2 cellular contexts compared by ENCODE assay signal in the genomic region with DNA sequence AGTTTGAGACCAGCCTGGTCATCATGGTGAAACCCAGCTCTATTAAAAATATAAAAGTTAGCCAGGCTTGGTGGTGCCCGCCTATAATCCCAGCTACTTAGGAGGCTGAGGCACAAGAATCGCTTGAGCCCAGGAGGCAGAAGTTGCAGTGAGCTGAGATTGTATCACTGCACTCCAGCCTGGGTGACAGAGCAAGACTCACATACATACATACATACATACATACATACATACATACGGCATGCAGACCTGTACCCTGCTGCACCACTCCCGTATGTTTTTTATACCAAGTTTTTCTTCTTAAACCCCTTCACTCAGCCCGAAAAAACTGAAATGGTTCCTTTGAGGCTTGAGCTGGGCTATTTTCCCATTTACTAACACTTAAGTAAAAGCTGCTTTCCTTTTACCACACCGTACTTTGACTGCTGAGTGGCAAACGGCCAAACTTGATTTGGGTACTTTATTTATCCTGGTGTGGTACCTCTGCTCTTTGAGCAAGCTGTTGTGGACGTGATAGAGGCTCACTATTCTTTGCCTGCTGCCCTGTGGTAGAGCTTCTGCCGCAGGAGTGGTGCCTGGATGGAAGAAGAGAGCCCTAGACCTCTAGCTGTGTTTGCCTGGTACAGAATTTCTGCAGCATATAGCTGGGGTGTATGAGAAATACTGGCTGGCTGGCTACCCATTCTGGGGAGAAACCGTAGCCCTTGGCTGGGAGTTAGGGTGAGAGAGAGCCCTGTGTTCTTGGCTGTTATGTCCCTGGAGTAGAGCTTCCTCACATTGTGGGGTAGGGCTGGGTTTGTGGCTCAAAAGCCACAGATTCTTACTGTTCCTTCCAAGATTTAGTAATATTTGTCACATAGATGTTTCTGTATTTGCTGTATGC.
TF ChIP-seq lines count a peak whose summit lies in the region.

No MANE protein-coding gene starts in this region.

TF ChIP-seq in GM23338, 12 proteins besides CTCF, POLR2A, EP300 and RAD21 (continues in another document):
- TF ChIP-seq, protein P1, sequence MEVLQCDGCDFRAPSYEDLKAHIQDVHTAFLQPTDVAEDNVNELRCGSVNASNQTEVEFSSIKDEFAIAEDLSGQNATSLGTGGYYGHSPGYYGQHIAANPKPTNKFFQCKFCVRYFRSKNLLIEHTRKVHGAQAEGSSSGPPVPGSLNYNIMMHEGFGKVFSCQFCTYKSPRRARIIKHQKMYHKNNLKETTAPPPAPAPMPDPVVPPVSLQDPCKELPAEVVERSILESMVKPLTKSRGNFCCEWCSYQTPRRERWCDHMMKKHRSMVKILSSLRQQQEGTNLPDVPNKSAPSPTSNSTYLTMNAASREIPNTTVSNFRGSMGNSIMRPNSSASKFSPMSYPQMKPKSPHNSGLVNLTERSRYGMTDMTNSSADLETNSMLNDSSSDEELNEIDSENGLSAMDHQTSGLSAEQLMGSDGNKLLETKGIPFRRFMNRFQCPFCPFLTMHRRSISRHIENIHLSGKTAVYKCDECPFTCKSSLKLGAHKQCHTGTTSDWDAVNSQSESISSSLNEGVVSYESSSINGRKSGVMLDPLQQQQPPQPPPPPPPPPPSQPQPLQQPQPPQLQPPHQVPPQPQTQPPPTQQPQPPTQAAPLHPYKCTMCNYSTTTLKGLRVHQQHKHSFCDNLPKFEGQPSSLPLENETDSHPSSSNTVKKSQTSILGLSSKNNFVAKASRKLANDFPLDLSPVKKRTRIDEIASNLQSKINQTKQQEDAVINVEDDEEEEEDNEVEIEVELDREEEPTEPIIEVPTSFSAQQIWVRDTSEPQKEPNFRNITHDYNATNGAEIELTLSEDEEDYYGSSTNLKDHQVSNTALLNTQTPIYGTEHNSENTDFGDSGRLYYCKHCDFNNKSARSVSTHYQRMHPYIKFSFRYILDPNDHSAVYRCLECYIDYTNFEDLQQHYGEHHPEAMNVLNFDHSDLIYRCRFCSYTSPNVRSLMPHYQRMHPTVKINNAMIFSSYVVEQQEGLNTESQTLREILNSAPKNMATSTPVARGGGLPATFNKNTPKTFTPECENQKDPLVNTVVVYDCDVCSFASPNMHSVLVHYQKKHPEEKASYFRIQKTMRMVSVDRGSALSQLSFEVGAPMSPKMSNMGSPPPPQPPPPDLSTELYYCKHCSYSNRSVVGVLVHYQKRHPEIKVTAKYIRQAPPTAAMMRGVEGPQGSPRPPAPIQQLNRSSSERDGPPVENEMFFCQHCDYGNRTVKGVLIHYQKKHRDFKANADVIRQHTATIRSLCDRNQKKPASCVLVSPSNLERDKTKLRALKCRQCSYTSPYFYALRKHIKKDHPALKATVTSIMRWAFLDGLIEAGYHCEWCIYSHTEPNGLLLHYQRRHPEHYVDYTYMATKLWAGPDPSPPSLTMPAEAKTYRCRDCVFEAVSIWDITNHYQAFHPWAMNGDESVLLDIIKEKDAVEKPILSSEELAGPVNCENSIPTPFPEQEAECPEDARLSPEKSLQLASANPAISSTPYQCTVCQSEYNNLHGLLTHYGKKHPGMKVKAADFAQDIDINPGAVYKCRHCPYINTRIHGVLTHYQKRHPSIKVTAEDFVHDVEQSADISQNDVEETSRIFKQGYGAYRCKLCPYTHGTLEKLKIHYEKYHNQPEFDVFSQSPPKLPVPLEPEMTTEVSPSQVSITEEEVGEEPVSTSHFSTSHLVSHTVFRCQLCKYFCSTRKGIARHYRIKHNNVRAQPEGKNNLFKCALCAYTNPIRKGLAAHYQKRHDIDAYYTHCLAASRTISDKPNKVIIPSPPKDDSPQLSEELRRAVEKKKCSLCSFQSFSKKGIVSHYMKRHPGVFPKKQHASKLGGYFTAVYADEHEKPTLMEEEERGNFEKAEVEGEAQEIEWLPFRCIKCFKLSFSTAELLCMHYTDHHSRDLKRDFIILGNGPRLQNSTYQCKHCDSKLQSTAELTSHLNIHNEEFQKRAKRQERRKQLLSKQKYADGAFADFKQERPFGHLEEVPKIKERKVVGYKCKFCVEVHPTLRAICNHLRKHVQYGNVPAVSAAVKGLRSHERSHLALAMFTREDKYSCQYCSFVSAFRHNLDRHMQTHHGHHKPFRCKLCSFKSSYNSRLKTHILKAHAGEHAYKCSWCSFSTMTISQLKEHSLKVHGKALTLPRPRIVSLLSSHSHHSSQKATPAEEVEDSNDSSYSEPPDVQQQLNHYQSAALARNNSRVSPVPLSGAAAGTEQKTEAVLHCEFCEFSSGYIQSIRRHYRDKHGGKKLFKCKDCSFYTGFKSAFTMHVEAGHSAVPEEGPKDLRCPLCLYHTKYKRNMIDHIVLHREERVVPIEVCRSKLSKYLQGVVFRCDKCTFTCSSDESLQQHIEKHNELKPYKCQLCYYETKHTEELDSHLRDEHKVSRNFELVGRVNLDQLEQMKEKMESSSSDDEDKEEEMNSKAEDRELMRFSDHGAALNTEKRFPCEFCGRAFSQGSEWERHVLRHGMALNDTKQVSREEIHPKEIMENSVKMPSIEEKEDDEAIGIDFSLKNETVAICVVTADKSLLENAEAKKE (CRISPR knock-in tag; IDR thresholded peaks at IDR 0.05), result no peak
- no peak for TF ChIP-seq CREB1 (CRISPR knock-in tag; IDR thresholded peaks at IDR 0.05; ENCODE audit: low read depth)
- no peak for TF ChIP-seq EZH2phosphoT487 (IDR thresholded peaks at IDR 0.05; ENCODE audit: unreplicated experiment)
- TF ChIP-seq STAT1 (IDR thresholded peaks at IDR 0.05; ENCODE audit: unreplicated experiment), result no peak
- TF ChIP-seq ZNF114 (CRISPR knock-in tag; IDR thresholded peaks at IDR 0.05), result no peak
- TF ChIP-seq, protein P2, sequence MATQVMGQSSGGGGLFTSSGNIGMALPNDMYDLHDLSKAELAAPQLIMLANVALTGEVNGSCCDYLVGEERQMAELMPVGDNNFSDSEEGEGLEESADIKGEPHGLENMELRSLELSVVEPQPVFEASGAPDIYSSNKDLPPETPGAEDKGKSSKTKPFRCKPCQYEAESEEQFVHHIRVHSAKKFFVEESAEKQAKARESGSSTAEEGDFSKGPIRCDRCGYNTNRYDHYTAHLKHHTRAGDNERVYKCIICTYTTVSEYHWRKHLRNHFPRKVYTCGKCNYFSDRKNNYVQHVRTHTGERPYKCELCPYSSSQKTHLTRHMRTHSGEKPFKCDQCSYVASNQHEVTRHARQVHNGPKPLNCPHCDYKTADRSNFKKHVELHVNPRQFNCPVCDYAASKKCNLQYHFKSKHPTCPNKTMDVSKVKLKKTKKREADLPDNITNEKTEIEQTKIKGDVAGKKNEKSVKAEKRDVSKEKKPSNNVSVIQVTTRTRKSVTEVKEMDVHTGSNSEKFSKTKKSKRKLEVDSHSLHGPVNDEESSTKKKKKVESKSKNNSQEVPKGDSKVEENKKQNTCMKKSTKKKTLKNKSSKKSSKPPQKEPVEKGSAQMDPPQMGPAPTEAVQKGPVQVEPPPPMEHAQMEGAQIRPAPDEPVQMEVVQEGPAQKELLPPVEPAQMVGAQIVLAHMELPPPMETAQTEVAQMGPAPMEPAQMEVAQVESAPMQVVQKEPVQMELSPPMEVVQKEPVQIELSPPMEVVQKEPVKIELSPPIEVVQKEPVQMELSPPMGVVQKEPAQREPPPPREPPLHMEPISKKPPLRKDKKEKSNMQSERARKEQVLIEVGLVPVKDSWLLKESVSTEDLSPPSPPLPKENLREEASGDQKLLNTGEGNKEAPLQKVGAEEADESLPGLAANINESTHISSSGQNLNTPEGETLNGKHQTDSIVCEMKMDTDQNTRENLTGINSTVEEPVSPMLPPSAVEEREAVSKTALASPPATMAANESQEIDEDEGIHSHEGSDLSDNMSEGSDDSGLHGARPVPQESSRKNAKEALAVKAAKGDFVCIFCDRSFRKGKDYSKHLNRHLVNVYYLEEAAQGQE (IDR thresholded peaks at IDR 0.05; ENCODE audit: unreplicated experiment), result no peak
- TF ChIP-seq, protein P3, sequence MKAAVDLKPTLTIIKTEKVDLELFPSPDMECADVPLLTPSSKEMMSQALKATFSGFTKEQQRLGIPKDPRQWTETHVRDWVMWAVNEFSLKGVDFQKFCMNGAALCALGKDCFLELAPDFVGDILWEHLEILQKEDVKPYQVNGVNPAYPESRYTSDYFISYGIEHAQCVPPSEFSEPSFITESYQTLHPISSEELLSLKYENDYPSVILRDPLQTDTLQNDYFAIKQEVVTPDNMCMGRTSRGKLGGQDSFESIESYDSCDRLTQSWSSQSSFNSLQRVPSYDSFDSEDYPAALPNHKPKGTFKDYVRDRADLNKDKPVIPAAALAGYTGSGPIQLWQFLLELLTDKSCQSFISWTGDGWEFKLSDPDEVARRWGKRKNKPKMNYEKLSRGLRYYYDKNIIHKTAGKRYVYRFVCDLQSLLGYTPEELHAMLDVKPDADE (IDR thresholded peaks at IDR 0.05), result no peak

TF ChIP-seq in WTC11, 78 proteins besides CTCF, POLR2A, EP300 and RAD21 (continued from another document and continues in another):
- TF ChIP-seq, protein P4, sequence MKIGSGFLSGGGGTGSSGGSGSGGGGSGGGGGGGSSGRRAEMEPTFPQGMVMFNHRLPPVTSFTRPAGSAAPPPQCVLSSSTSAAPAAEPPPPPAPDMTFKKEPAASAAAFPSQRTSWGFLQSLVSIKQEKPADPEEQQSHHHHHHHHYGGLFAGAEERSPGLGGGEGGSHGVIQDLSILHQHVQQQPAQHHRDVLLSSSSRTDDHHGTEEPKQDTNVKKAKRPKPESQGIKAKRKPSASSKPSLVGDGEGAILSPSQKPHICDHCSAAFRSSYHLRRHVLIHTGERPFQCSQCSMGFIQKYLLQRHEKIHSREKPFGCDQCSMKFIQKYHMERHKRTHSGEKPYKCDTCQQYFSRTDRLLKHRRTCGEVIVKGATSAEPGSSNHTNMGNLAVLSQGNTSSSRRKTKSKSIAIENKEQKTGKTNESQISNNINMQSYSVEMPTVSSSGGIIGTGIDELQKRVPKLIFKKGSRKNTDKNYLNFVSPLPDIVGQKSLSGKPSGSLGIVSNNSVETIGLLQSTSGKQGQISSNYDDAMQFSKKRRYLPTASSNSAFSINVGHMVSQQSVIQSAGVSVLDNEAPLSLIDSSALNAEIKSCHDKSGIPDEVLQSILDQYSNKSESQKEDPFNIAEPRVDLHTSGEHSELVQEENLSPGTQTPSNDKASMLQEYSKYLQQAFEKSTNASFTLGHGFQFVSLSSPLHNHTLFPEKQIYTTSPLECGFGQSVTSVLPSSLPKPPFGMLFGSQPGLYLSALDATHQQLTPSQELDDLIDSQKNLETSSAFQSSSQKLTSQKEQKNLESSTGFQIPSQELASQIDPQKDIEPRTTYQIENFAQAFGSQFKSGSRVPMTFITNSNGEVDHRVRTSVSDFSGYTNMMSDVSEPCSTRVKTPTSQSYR (CRISPR knock-in tag; IDR thresholded peaks at IDR 0.05), result no peak
- TF ChIP-seq, protein P5, sequence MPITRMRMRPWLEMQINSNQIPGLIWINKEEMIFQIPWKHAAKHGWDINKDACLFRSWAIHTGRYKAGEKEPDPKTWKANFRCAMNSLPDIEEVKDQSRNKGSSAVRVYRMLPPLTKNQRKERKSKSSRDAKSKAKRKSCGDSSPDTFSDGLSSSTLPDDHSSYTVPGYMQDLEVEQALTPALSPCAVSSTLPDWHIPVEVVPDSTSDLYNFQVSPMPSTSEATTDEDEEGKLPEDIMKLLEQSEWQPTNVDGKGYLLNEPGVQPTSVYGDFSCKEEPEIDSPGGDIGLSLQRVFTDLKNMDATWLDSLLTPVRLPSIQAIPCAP (CRISPR knock-in tag; IDR thresholded peaks at IDR 0.05), result no peak
- TF ChIP-seq, protein P6, sequence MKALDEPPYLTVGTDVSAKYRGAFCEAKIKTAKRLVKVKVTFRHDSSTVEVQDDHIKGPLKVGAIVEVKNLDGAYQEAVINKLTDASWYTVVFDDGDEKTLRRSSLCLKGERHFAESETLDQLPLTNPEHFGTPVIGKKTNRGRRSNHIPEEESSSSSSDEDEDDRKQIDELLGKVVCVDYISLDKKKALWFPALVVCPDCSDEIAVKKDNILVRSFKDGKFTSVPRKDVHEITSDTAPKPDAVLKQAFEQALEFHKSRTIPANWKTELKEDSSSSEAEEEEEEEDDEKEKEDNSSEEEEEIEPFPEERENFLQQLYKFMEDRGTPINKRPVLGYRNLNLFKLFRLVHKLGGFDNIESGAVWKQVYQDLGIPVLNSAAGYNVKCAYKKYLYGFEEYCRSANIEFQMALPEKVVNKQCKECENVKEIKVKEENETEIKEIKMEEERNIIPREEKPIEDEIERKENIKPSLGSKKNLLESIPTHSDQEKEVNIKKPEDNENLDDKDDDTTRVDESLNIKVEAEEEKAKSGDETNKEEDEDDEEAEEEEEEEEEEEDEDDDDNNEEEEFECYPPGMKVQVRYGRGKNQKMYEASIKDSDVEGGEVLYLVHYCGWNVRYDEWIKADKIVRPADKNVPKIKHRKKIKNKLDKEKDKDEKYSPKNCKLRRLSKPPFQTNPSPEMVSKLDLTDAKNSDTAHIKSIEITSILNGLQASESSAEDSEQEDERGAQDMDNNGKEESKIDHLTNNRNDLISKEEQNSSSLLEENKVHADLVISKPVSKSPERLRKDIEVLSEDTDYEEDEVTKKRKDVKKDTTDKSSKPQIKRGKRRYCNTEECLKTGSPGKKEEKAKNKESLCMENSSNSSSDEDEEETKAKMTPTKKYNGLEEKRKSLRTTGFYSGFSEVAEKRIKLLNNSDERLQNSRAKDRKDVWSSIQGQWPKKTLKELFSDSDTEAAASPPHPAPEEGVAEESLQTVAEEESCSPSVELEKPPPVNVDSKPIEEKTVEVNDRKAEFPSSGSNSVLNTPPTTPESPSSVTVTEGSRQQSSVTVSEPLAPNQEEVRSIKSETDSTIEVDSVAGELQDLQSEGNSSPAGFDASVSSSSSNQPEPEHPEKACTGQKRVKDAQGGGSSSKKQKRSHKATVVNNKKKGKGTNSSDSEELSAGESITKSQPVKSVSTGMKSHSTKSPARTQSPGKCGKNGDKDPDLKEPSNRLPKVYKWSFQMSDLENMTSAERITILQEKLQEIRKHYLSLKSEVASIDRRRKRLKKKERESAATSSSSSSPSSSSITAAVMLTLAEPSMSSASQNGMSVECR (CRISPR knock-in tag; IDR thresholded peaks at IDR 0.05; ENCODE audit: borderline replicate concordance), result no peak
- TF ChIP-seq SOX15 (CRISPR knock-in tag; IDR thresholded peaks at IDR 0.05), result no peak
- TF ChIP-seq, protein P7, sequence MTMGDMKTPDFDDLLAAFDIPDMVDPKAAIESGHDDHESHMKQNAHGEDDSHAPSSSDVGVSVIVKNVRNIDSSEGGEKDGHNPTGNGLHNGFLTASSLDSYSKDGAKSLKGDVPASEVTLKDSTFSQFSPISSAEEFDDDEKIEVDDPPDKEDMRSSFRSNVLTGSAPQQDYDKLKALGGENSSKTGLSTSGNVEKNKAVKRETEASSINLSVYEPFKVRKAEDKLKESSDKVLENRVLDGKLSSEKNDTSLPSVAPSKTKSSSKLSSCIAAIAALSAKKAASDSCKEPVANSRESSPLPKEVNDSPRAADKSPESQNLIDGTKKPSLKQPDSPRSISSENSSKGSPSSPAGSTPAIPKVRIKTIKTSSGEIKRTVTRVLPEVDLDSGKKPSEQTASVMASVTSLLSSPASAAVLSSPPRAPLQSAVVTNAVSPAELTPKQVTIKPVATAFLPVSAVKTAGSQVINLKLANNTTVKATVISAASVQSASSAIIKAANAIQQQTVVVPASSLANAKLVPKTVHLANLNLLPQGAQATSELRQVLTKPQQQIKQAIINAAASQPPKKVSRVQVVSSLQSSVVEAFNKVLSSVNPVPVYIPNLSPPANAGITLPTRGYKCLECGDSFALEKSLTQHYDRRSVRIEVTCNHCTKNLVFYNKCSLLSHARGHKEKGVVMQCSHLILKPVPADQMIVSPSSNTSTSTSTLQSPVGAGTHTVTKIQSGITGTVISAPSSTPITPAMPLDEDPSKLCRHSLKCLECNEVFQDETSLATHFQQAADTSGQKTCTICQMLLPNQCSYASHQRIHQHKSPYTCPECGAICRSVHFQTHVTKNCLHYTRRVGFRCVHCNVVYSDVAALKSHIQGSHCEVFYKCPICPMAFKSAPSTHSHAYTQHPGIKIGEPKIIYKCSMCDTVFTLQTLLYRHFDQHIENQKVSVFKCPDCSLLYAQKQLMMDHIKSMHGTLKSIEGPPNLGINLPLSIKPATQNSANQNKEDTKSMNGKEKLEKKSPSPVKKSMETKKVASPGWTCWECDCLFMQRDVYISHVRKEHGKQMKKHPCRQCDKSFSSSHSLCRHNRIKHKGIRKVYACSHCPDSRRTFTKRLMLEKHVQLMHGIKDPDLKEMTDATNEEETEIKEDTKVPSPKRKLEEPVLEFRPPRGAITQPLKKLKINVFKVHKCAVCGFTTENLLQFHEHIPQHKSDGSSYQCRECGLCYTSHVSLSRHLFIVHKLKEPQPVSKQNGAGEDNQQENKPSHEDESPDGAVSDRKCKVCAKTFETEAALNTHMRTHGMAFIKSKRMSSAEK (CRISPR knock-in tag; IDR thresholded peaks at IDR 0.05; ENCODE audit: borderline replicate concordance), result no peak
